In the genomic region with DNA sequence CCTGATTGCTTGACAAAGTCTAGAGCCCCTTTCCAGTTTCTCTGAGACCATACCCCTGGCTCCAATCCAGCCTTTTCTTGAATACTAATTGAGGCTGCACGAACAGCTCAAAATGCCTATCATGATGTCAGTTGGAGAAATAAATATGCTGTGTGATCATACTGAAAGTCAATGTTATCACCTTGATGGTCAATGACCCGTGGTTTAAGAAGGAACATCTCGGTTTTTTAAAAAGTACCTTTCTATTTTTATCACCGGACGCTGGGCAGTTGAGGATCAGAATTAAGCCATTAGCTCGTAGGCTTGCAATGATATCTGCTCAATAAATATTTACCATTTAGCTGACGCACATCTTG, we compare ENCODE assay signal across 8 cellular contexts. TPM values are rescaled to one million over a fixed set of nuclear protein-coding genes. Genes with fewer than 3 reads are reported as not detected.
DNase-seq lines count a peak whose midpoint lies in the region; ATAC-seq and TF ChIP-seq lines count a peak whose summit lies in the region.

No MANE protein-coding gene starts in this region.

- H3K27ac Mint-ChIP-seq in naive B cell = peak overlapping the region; percentile 97 to 99 (median 98)

- DNase-seq in GM12864 (ENCODE audit: low read depth) = no peak
- no peak for DNase-seq in body of pancreas
- DNase-seq in naive B cell = no peak
- DNase-seq in NCI-H2081 treated with DMSO at 0.1 percent for 48 hours (lab: John Stamatoyannopoulos, UW) = no peak
- DNase-seq in stimulated activated CD4-positive, alpha-beta T cell treated with anti-CD3 and anti-CD28 coated beads, Interleukin-2, amount 100 ng/mL, for 24 hours = no peak
- DNase-seq in stimulated activated CD4-positive, alpha-beta T cell treated with anti-CD3 and anti-CD28 coated beads, Interleukin-2, amount 100 ng/mL, for 48 hours = no peak

- H3K36me3 ChIP-seq in body of pancreas (replicated peaks in 1 of 2; ENCODE audit: insufficient read depth in 1 of 2, low read depth in 2 of 2) = no peaks in the 10 kb centered on the region

- no peaks in the 10 kb centered on the region for H3K27me3 Mint-ChIP-seq in naive B cell

- peak overlapping the region; percentile 48 for H3K4me3 ChIP-seq in GM12864 (ENCODE audit: low read depth, low read length)
- no peak overlapping the region for H3K4me3 ChIP-seq in body of pancreas

- H3K9me3 Mint-ChIP-seq in naive B cell = peaks cover 0 to 4% (median 0%) of the 10 kb centered on the region in 7 donors

- H3K4me3 Mint-ChIP-seq in naive B cell = peak overlapping the region; percentile 96 to 100 (median 99)

- TF ChIP-seq CTCF in GM12864 (IDR thresholded peaks at IDR 0.05; ENCODE audit: low read depth, low read length, missing control alignments) (no peak), body of pancreas (IDR thresholded peaks at IDR 0.05) (no peak)

- WGBS in body of pancreas, 2 donors = 5 to 10% methylated on average over 7 of the region's 7 CpGs

- ATAC-seq in HG03432 (IDR thresholded peaks at IDR 0.05; ENCODE audit: unreplicated experiment) (peak; percentile 5), body of pancreas (no peak), naive B cell (ENCODE audit: low read depth in 2 of 2) (no peak), HG03354 (IDR thresholded peaks at IDR 0.05; ENCODE audit: poor library complexity, severe bottlenecking, unreplicated experiment) (no peak)

- no peaks in the 10 kb centered on the region for H3K4me1 ChIP-seq in body of pancreas

- H3K9me3 ChIP-seq in body of pancreas = no peaks in the 10 kb centered on the region

- peak overlapping the region; percentile 80 to 97 (median 88) for H3K27ac ChIP-seq in body of pancreas

- no peak for TF ChIP-seq POLR2A in body of pancreas (IDR thresholded peaks at IDR 0.05)

- intact Hi-C loops in body of pancreas (cut with DNase I) = no loop called here

- H3K27me3 ChIP-seq in body of pancreas = no peaks in the 10 kb centered on the region

- H3K36me3 Mint-ChIP-seq in naive B cell = peaks cover 0 to 8% of the 10 kb centered on the region in 2 donors

- peaks cover 15 to 26% (median 20%) of the 10 kb centered on the region in 3 donors for H3K4me1 Mint-ChIP-seq in naive B cell

RNA-seq across cellular contexts. Expression of gene WDR44, which starts 0.9 kb away (rescaled TPM):
- 10 to 100 TPM in 1 of 2 donors, 1 to 10 TPM in 1; 9.9 to 10.1 TPM for total RNA-seq in body of pancreas
- 1 to 10 TPM; 4.4 to 10.0 (median 6.5) TPM for polyA plus RNA-seq in naive B cell (ENCODE audit: low read depth in 6 of 6)
